8 cellular contexts compared by ENCODE assay signal in genomic region chr10:13891542-13892431, GRCh38.
DNase-seq lines count a peak whose midpoint lies in the region; ATAC-seq and TF ChIP-seq lines count a peak whose summit lies in the region.

No MANE protein-coding gene starts in this region.

- no peak for TF ChIP-seq CTCF in brain (conservative IDR thresholded peaks at IDR 0.05)
- TF ChIP-seq CTCF in stomach (IDR thresholded peaks at IDR 0.05) = no peak

- H3K27ac Mint-ChIP-seq in CD4-positive, CD25-positive, alpha-beta regulatory T cell = peak overlapping the region in 1 of 3 donors; percentile 66
- peak overlapping the region; percentile 94 to 98 (median 96) for H3K27ac Mint-ChIP-seq in brain

- peaks cover 15% of the 10 kb centered on the region for H3K4me1 ChIP-seq in CD4-positive, CD25-positive, alpha-beta regulatory T cell (ENCODE audit: control insufficient read depth, insufficient read depth, low read length, poor library complexity, severe bottlenecking)
- H3K4me1 ChIP-seq in HUES48 (ENCODE audit: control insufficient read depth, insufficient read depth, low read length) (peaks cover 23% of the 10 kb centered on the region), stomach (peaks cover 0 to 24% (median 15%) of the 10 kb centered on the region in 4 donors)

- H3K4me3 ChIP-seq in CD4-positive, CD25-positive, alpha-beta regulatory T cell (ENCODE audit: low read depth, low read length) = peak overlapping the region; percentile 19
- H3K4me3 ChIP-seq in HUES48 (ENCODE audit: low read depth, low read length) = peak overlapping the region; percentile 78
- H3K4me3 ChIP-seq in stomach = peak overlapping the region; percentile 44 to 51 (median 50)

- no peaks in the 10 kb centered on the region for H3K36me3 ChIP-seq in CD4-positive, CD25-positive, alpha-beta regulatory T cell (ENCODE audit: control insufficient read depth, insufficient read depth, low read length)
- H3K36me3 ChIP-seq in HUES48 (ENCODE audit: control insufficient read depth, insufficient read depth, low read length) (no peaks in the 10 kb centered on the region), stomach (no peaks in the 10 kb centered on the region)

- H3K27me3 ChIP-seq in CD4-positive, CD25-positive, alpha-beta regulatory T cell (ENCODE audit: control insufficient read depth, insufficient read depth, low read length) = peaks cover 25% of the 10 kb centered on the region
- H3K27me3 ChIP-seq in HUES48 (ENCODE audit: control insufficient read depth, insufficient read depth, low read length) (peaks cover 48% of the 10 kb centered on the region), stomach (peaks cover 0 to 57% (median 22%) of the 10 kb centered on the region in 3 donors)

- peak; percentile 23 to 43 for ATAC-seq in CD4-positive, CD25-positive, alpha-beta regulatory T cell (ENCODE audit: low read depth in 2 of 2)

- TF ChIP-seq EP300 in stomach (IDR thresholded peaks at IDR 0.05) = no peak

- peak overlapping the region; percentile 38 to 87 (median 58) for H3K4me3 Mint-ChIP-seq in CD4-positive, CD25-positive, alpha-beta regulatory T cell
- H3K4me3 Mint-ChIP-seq in brain = peak overlapping the region; percentile 88 to 97 (median 93)

- H3K36me3 Mint-ChIP-seq in CD4-positive, CD25-positive, alpha-beta regulatory T cell = peaks cover 6% of the 10 kb centered on the region
- peaks cover 26% of the 10 kb centered on the region for H3K36me3 Mint-ChIP-seq in brain

- intact Hi-C loops in stomach (cut with DNase I; ENCODE audit: low total_unique reads) = no loop called here

- H3K27ac ChIP-seq in CD4-positive, CD25-positive, alpha-beta regulatory T cell (ENCODE audit: insufficient read depth, low read length, poor library complexity, severe bottlenecking) = no peak overlapping the region
- H3K27ac ChIP-seq in HUES48 (ENCODE audit: low read depth, low read length) (peak overlapping the region; percentile 42), stomach (peak overlapping the region in 4 of 5 donors; percentile 59 to 77 (median 69))

- DNase-seq in CD4-positive, CD25-positive, alpha-beta regulatory T cell = peak in 1 of 3 donors; percentile 5
- DNase-seq in kidney tubule cell (ENCODE audit: low spot score) = peak; percentile 27
- no peak for DNase-seq in stomach
- DNase-seq in SHP77 (lab: John Stamatoyannopoulos, UW) = no peak
- DNase-seq in NCI-H1694 treated with DMSO at 0.1 percent for 48 hours (lab: John Stamatoyannopoulos, UW) = no peak
- no peak for DNase-seq in SW480 (ENCODE audit: low spot score)

- no peak for TF ChIP-seq POLR2A in stomach (IDR thresholded peaks at IDR 0.05)

- H3K9me3 ChIP-seq in CD4-positive, CD25-positive, alpha-beta regulatory T cell (ENCODE audit: control insufficient read depth in 2 of 2, low read length in 2 of 2) = no peaks in the 10 kb centered on the region
- H3K9me3 ChIP-seq in HUES48 (ENCODE audit: control insufficient read depth, insufficient read depth, low read length) (no peaks in the 10 kb centered on the region), stomach (no peaks in the 10 kb centered on the region)

- peaks cover 0 to 1% (median 0%) of the 10 kb centered on the region in 7 donors for H3K9me3 Mint-ChIP-seq in CD4-positive, CD25-positive, alpha-beta regulatory T cell
- H3K9me3 Mint-ChIP-seq in brain = peaks cover 5 to 12% (median 10%) of the 10 kb centered on the region in 5 experiments

- WGBS in stomach, 5 donors = 2 to 8% (median 3%) methylated on average over 45 to 95 of the region's 95 CpGs

- H3K4me1 Mint-ChIP-seq in CD4-positive, CD25-positive, alpha-beta regulatory T cell = peaks cover 0 to 40% (median 8%) of the 10 kb centered on the region in 4 donors
- peaks cover 59% of the 10 kb centered on the region for H3K4me1 Mint-ChIP-seq in brain

- peak overlapping the region; percentile 71 for H3K9ac ChIP-seq in HUES48 (ENCODE audit: low read depth, low read length)

- peaks cover 63% of the 10 kb centered on the region for H3K27me3 Mint-ChIP-seq in CD4-positive, CD25-positive, alpha-beta regulatory T cell
- H3K27me3 Mint-ChIP-seq in brain = peaks cover 8% of the 10 kb centered on the region

Comparison
In these comparisons a context has a peak if more than half of its experiments do, and no peak if none do; other contexts are left out.
1. H3K4me3 ChIP-seq: peak in every context shown above with its lines; median percentile 78 in HUES48; 50 in stomach; 19 in CD4-positive, CD25-positive, alpha-beta regulatory T cell.